In the genomic region with DNA sequence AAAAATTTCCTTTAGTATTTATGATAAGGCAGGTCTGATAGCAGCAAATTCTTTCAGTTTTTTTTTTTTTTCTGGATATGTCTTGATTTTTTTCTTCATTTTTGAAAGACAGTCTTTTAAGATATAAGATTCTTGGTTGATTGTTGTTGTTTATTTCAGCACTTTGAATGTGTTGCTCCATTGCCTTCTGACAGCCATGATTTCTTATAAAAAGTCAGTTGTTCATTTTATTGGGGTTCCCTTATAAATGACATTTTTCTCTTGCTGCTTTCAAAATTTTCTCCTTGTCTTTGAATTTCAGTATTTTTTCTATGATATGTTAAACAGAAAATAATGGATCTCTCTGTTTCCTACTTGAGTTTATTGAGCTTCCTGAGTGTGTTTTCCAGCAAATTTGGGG, we compare ENCODE assay signal across 28 cellular contexts.
"Had no signal": no experiment of that assay in that cellular context is flagged by ENCODE, and none has a peak within 500 bp of the region (broad histone marks: within the 10 kb centered on the region; RNA-seq: fewer than 3 reads in every experiment).

No MANE protein-coding gene starts in this region.

- H3K27ac ChIP-seq: stomach, suprapubic skin, testis, thoracic aorta, thyroid gland, tibial artery, tibial nerve, transverse colon, upper lobe of left lung, upper lobe of right lung, uterus, vagina had no signal

- H3K27me3 ChIP-seq: stomach, suprapubic skin, testis, thyroid gland, tibial artery, tibial nerve, transverse colon, upper lobe of left lung, upper lobe of right lung, uterus, vagina had no signal

- FAIRE-seq: urothelium cell line had no signal

- DNase-seq: stimulated activated CD4-positive, alpha-beta T cell treated with anti-CD3 and anti-CD28 coated beads, Interleukin-2, amount 100 ng/mL, for 48 hours; stimulated activated CD4-positive, alpha-beta T cell treated with anti-CD3 and anti-CD28 coated beads, Interleukin-4, amount 100 ng/mL, for 1 hour; stimulated activated CD4-positive, alpha-beta T cell treated with anti-CD3 and anti-CD28 coated beads, Interleukin-4, amount 100 ng/mL, for 24 hours; stimulated activated CD4-positive, alpha-beta T cell treated with anti-CD3 and anti-CD28 coated beads, Interleukin-4, amount 100 ng/mL, for 4 hours; stimulated activated CD8-positive, alpha-beta memory T cell treated with anti-CD3 and anti-CD28 coated beads, Interleukin-4, amount 100 ng/mL, for 48 hours; stimulated activated naive B cell treated with anti-CD40 and anti-IgM and Interleukin-4, amounts not matched to agents 10 μg/mL and 1 μg/mL and 100 μg/mL, for 72 hours; stimulated activated naive CD4-positive, alpha-beta T cell; stimulated activated naive CD4-positive, alpha-beta T cell treated with Interleukin-2 at 50 U/mL for 16 hours; stimulated activated naive CD8-positive, alpha-beta T cell treated with anti-CD3 and anti-CD28 coated beads, Interleukin-15, amount 100 ng/mL, for 72 hours; stimulated activated naive CD8-positive, alpha-beta T cell treated with anti-CD3 and anti-CD28 coated beads, Interleukin-15, Interleukin-2, amounts not matched to agents 100 U/mL and 50 U/mL, for 24 hours; stomach; substantia nigra; testis; thyroid gland; tibial artery; transverse colon; trophoblast cell; upper lobe of left lung; upper lobe of right lung; uterus had no signal

- H3K4me1 Mint-ChIP-seq: stimulated activated memory B cell treated with anti-CD40 and anti-IgM and Interleukin-4, amounts not matched to agents 10 μg/mL and 1 μg/mL and 100 μg/mL, for 72 hours; stimulated activated naive B cell treated with anti-CD40 and anti-IgM and Interleukin-4, amounts not matched to agents 10 μg/mL and 1 μg/mL and 100 μg/mL, for 72 hours; stimulated activated naive CD8-positive, alpha-beta T cell treated with anti-CD3 and anti-CD28 coated beads, Interleukin-15, amount 100 ng/mL, for 72 hours had no signal

- H3K27ac Mint-ChIP-seq: stimulated activated memory B cell treated with anti-CD40 and anti-IgM and Interleukin-4, amounts not matched to agents 10 μg/mL and 1 μg/mL and 100 μg/mL, for 72 hours; stimulated activated naive B cell treated with anti-CD40 and anti-IgM and Interleukin-4, amounts not matched to agents 10 μg/mL and 1 μg/mL and 100 μg/mL, for 72 hours; stimulated activated naive CD8-positive, alpha-beta T cell treated with anti-CD3 and anti-CD28 coated beads, Interleukin-15, amount 100 ng/mL, for 72 hours; stimulated activated naive CD8-positive, alpha-beta T cell treated with anti-CD3 and anti-CD28 coated beads, Interleukin-15, Interleukin-2, amounts not matched to agents 100 ng/mL and 50 ng/mL, for 24 hours; type B pancreatic cell had no signal

- ATAC-seq: stimulated activated memory B cell treated with anti-CD40 and anti-IgM and Interleukin-4, amounts not matched to agents 10 μg/mL and 1 μg/mL and 100 μg/mL, for 72 hours; stimulated activated naive B cell treated with anti-CD40 and anti-IgM and Interleukin-4, amounts not matched to agents 10 μg/mL and 1 μg/mL and 100 μg/mL, for 72 hours; stimulated activated naive CD8-positive, alpha-beta T cell treated with anti-CD3 and anti-CD28 coated beads, Interleukin-15, amount 100 ng/mL, for 72 hours; stimulated activated naive CD8-positive, alpha-beta T cell treated with anti-CD3 and anti-CD28 coated beads, Interleukin-15, Interleukin-2, amounts not matched to agents 100 U/mL and 50 U/mL, for 24 hours; upper lobe of right lung had no signal

- H3K27me3 Mint-ChIP-seq: stimulated activated memory B cell treated with anti-CD40 and anti-IgM and Interleukin-4, amounts not matched to agents 10 μg/mL and 1 μg/mL and 100 μg/mL, for 72 hours; stimulated activated naive B cell treated with anti-CD40 and anti-IgM and Interleukin-4, amounts not matched to agents 10 μg/mL and 1 μg/mL and 100 μg/mL, for 72 hours; stimulated activated naive CD8-positive, alpha-beta T cell treated with anti-CD3 and anti-CD28 coated beads, Interleukin-15, amount 100 ng/mL, for 72 hours; stimulated activated naive CD8-positive, alpha-beta T cell treated with anti-CD3 and anti-CD28 coated beads, Interleukin-15, Interleukin-2, amounts not matched to agents 100 ng/mL and 50 ng/mL, for 24 hours; type B pancreatic cell had no signal

- H3K9me3 ChIP-seq: testis, thyroid gland, upper lobe of right lung, uterus had no signal

- H3K4me3 ChIP-seq: stomach, suprapubic skin, testis, thoracic aorta, thyroid gland, tibial artery, tibial nerve, transverse colon, upper lobe of left lung, upper lobe of right lung, uterus, vagina had no signal

- H3K4me3 Mint-ChIP-seq: stimulated activated memory B cell treated with anti-CD40 and anti-IgM and Interleukin-4, amounts not matched to agents 10 μg/mL and 1 μg/mL and 100 μg/mL, for 72 hours; stimulated activated naive B cell treated with anti-CD40 and anti-IgM and Interleukin-4, amounts not matched to agents 10 μg/mL and 1 μg/mL and 100 μg/mL, for 72 hours; stimulated activated naive CD8-positive, alpha-beta T cell treated with anti-CD3 and anti-CD28 coated beads, Interleukin-15, amount 100 ng/mL, for 72 hours; stimulated activated naive CD8-positive, alpha-beta T cell treated with anti-CD3 and anti-CD28 coated beads, Interleukin-15, Interleukin-2, amounts not matched to agents 100 ng/mL and 50 ng/mL, for 24 hours; type B pancreatic cell had no signal

- H3K36me3 ChIP-seq: stomach, suprapubic skin, thoracic aorta, thyroid gland, tibial artery, tibial nerve, transverse colon, upper lobe of left lung, upper lobe of right lung, uterus, vagina had no signal

- H3K4me1 ChIP-seq: stomach, suprapubic skin, testis, thyroid gland, tibial artery, tibial nerve, transverse colon, upper lobe of left lung, upper lobe of right lung, uterus, vagina had no signal
